Comparison of ENCODE assay signal across 10 cellular contexts in genomic region chr1:210464519-210465039, GRCh38.
A peak's percentile ranks its signal among the peaks of the same experiment; 100 is the strongest.
DNase-seq lines count a peak whose midpoint lies in the region; ATAC-seq and TF ChIP-seq lines count a peak whose summit lies in the region.
"Had no signal": no experiment of that assay in that cellular context is flagged by ENCODE, and none has a peak within 500 bp of the region (broad histone marks: within the 10 kb centered on the region; RNA-seq: fewer than 3 reads in every experiment).

No MANE protein-coding gene starts in this region.

- intact Hi-C loops in lower lobe of right lung (cut with DNase I) (no loop called here), aorta (cut with DNase I) (no loop called here)

- peaks cover 13% of the 10 kb centered on the region for H3K4me1 Mint-ChIP-seq in T-helper 2 cell treated with Interferon-gamma antibody and Interleukin-4, amounts not matched to agents 5 μg/mL and 100 μg/mL, for 36 hours (ENCODE audit: low read depth)

- H3K36me3 ChIP-seq in lower lobe of right lung (no peaks in the 10 kb centered on the region), aorta (ENCODE audit: control insufficient read depth in 1 of 2, insufficient read depth in 2 of 2, low read length in 1 of 2) (no peaks in the 10 kb centered on the region)
- H3K36me3 ChIP-seq: SJSA1 had no signal

- no peak overlapping the region for H3K27ac Mint-ChIP-seq in T-helper 2 cell treated with Interferon-gamma antibody and Interleukin-4, amounts not matched to agents 5 μg/mL and 100 μg/mL, for 36 hours

- 88 to 91% methylated on average over 11 of the region's 11 CpGs for WGBS in aorta, 2 donors

- H3K4me3 ChIP-seq in lower lobe of right lung (no peak overlapping the region), aorta (ENCODE audit: low read length in 2 of 2) (no peak overlapping the region)
- H3K4me3 ChIP-seq: SJSA1 had no signal

- H3K4me1 ChIP-seq in lower lobe of right lung: no peaks in the 10 kb centered on the region
- H3K4me1 ChIP-seq in aorta (ENCODE audit: control insufficient read depth in 1 of 2, insufficient read depth in 2 of 2, low read length in 2 of 2): no peaks in the 10 kb centered on the region
- H3K4me1 ChIP-seq: SJSA1 had no signal

- H3K27me3 Mint-ChIP-seq in T-helper 2 cell treated with Interferon-gamma antibody and Interleukin-4, amounts not matched to agents 5 μg/mL and 100 μg/mL, for 36 hours (ENCODE audit: low read depth): peaks cover 42% of the 10 kb centered on the region

- DNase-seq in NCI-H2107 treated with DMSO at 0.1 percent for 48 hours (lab: John Stamatoyannopoulos, UW; ENCODE audit: unreplicated experiment) (peak; percentile 52), NCI-H2107 (lab: John Stamatoyannopoulos, UW) (no peak), lower lobe of right lung (peak; percentile 74), aorta (no peak)
- peak; percentile 23 for DNase-seq in T-helper 2 cell treated with Interferon-gamma antibody and Interleukin-4, amounts not matched to agents 5 μg/mL and 100 μg/mL, for 36 hours (ENCODE audit: low spot score)
- DNase-seq: Kasumi-1 had no signal

- no peak for TF ChIP-seq CTCF in lower lobe of right lung (IDR thresholded peaks at IDR 0.05)

- H3K9me3 ChIP-seq in lower lobe of right lung (no peaks in the 10 kb centered on the region), aorta (ENCODE audit: control insufficient read depth, low read length) (no peaks in the 10 kb centered on the region)
- H3K9me3 ChIP-seq: SJSA1 had no signal

- no peak overlapping the region for H3K27ac ChIP-seq in lower lobe of right lung
- no peak overlapping the region for H3K27ac ChIP-seq in aorta (ENCODE audit: low read depth in 1 of 2, low read length in 2 of 2)
- H3K27ac ChIP-seq: SJSA1 had no signal

- no peaks in the 10 kb centered on the region for H3K9me3 Mint-ChIP-seq in T-helper 2 cell treated with Interferon-gamma antibody and Interleukin-4, amounts not matched to agents 5 μg/mL and 100 μg/mL, for 36 hours

- H3K4me3 Mint-ChIP-seq in T-helper 2 cell treated with Interferon-gamma antibody and Interleukin-4, amounts not matched to agents 5 μg/mL and 100 μg/mL, for 36 hours: peak overlapping the region; percentile 16

- ATAC-seq in HG02884 (IDR thresholded peaks at IDR 0.05; ENCODE audit: unreplicated experiment) (peak; percentile 72), lower lobe of right lung (peak; percentile 93 to 95), HG03045 (IDR thresholded peaks at IDR 0.05; ENCODE audit: unreplicated experiment) (no peak), GM19035 (IDR thresholded peaks at IDR 0.05; ENCODE audit: unreplicated experiment) (no peak), aorta (ENCODE audit: low FRiP score) (no peak)

- H3K27me3 ChIP-seq in lower lobe of right lung (ENCODE audit: low read depth) (no peaks in the 10 kb centered on the region), aorta (ENCODE audit: control insufficient read depth in 1 of 2, insufficient read depth in 2 of 2, low read length in 1 of 2) (no peaks in the 10 kb centered on the region)
- H3K27me3 ChIP-seq: SJSA1 had no signal

- no peaks in the 10 kb centered on the region for H3K36me3 Mint-ChIP-seq in T-helper 2 cell treated with Interferon-gamma antibody and Interleukin-4, amounts not matched to agents 5 μg/mL and 100 μg/mL, for 36 hours (ENCODE audit: low read depth)

Comparison
In these comparisons a context has a peak if more than half of its experiments do, and no peak if none do; other contexts are left out.
1. DNase-seq: peak in NCI-H2107 treated with DMSO at 0.1 percent for 48 hours (single experiment), T-helper 2 cell treated with Interferon-gamma antibody and Interleukin-4, amounts not matched to agents 5 μg/mL and 100 μg/mL, for 36 hours (single experiment) and lower lobe of right lung (single experiment); none in NCI-H2107 (single experiment) and aorta (0 of 2).
2. ATAC-seq: peak in HG02884 (single experiment) and lower lobe of right lung (2 of 2); none in HG03045 (single experiment), GM19035 (single experiment) and aorta (single experiment).